In genomic region chr13:50200562-50200961, GRCh38 we compare ENCODE assay signal across 17 cellular contexts.
DNase-seq lines count a peak whose midpoint lies in the region; ATAC-seq and TF ChIP-seq lines count a peak whose summit lies in the region.
"Had no signal": no experiment of that assay in that cellular context is flagged by ENCODE, and none has a peak within 500 bp of the region (broad histone marks: within the 10 kb centered on the region; RNA-seq: fewer than 3 reads in every experiment).

No MANE protein-coding gene starts in this region.

- H3K4ac ChIP-seq in neuronal stem cell (ENCODE audit: low read length): no peak overlapping the region

- H3K4me3 Mint-ChIP-seq in chondrocyte (ENCODE audit: unreplicated experiment): no peak overlapping the region
- H3K4me3 Mint-ChIP-seq in activated CD8-positive, alpha-beta memory T cell treated with anti-CD3 and anti-CD28 coated beads, Interleukin-2, amount 10 ng/mL, durations not matched to agents 7 days and 5 days: no peak overlapping the region
- H3K4me3 Mint-ChIP-seq: GM23338 had no signal

- DNase-seq in right cardiac atrium (peak in 2 of 3 donors; percentile 18 to 24), Right ventricle myocardium superior (no peak), chondrocyte (ENCODE audit: low spot score) (no peak), neuronal stem cell (ENCODE audit: low spot score) (no peak), NCI-H2227 treated with DMSO at 0.1 percent for 48 hours (lab: John Stamatoyannopoulos, UW) (no peak)
- no peak for DNase-seq in activated CD8-positive, alpha-beta memory T cell treated with anti-CD3 and anti-CD28 coated beads, Interleukin-2, amount 10 ng/mL, durations not matched to agents 7 days and 5 days
- DNase-seq: DND-41, NCI-H1048, NCI-H2081 treated with DMSO at 0.1 percent for 48 hours, NCI-H524 had no signal

- no peak overlapping the region for H2BK15ac ChIP-seq in neuronal stem cell (ENCODE audit: low read length)

- no peak overlapping the region for H3K14ac ChIP-seq in neuronal stem cell (ENCODE audit: low read length)

- intact Hi-C loops in right cardiac atrium (cut with DNase I) (no loop called here), Right ventricle myocardium superior (cut with DNase I) (no loop called here)

- H3K4me2 ChIP-seq in neuronal stem cell (ENCODE audit: insufficient read depth, low read length, poor library complexity, severe bottlenecking): no peak overlapping the region
- H3K4me2 ChIP-seq: BLaER1 treated with 17β-estradiol and CSF1 and Interleukin-3, amounts not matched to agents 10 nM and 100 nM; GM23338; KMS-11 had no signal

- H4K8ac ChIP-seq in neuronal stem cell (ENCODE audit: low read depth, low read length): no peak overlapping the region

- ATAC-seq in right cardiac atrium (peak; percentile 26 to 32), Right ventricle myocardium superior (ENCODE audit: poor library complexity) (no peak), HG02588 (IDR thresholded peaks at IDR 0.05; ENCODE audit: unreplicated experiment) (no peak), GM18907 (IDR thresholded peaks at IDR 0.05; ENCODE audit: unreplicated experiment) (no peak)
- ATAC-seq in activated CD8-positive, alpha-beta memory T cell treated with anti-CD3 and anti-CD28 coated beads, Interleukin-2, amount 10 ng/mL, durations not matched to agents 7 days and 5 days: no peak
- ATAC-seq: HCT116, HepG2 had no signal

- no peak overlapping the region for H4K91ac ChIP-seq in neuronal stem cell (ENCODE audit: low read depth, low read length, poor library complexity)

- no peak overlapping the region for H3K9ac ChIP-seq in neuronal stem cell (ENCODE audit: low read depth, low read length, poor library complexity)
- H3K9ac ChIP-seq: BLaER1 treated with 17β-estradiol and CSF1 and Interleukin-3, amounts not matched to agents 10 nM and 100 nM; KMS-11 had no signal

- H2AK5ac ChIP-seq in neuronal stem cell (ENCODE audit: low read depth, low read length): no peak overlapping the region

- H2AFZ ChIP-seq in neuronal stem cell (ENCODE audit: low read length): peak overlapping the region; percentile 60
- H2AFZ ChIP-seq: GM23338 had no signal

- peak overlapping the region; percentile 85 for H3K27ac Mint-ChIP-seq in chondrocyte (ENCODE audit: unreplicated experiment)
- H3K27ac Mint-ChIP-seq in activated CD8-positive, alpha-beta memory T cell treated with anti-CD3 and anti-CD28 coated beads, Interleukin-2, amount 10 ng/mL, durations not matched to agents 7 days and 5 days: no peak overlapping the region
- H3K27ac Mint-ChIP-seq: GM23338 had no signal

- H3K4me1 Mint-ChIP-seq in chondrocyte (ENCODE audit: low read depth): peaks cover 32% of the 10 kb centered on the region
- H3K4me1 Mint-ChIP-seq in activated CD8-positive, alpha-beta memory T cell treated with anti-CD3 and anti-CD28 coated beads, Interleukin-2, amount 10 ng/mL, durations not matched to agents 7 days and 5 days: no peaks in the 10 kb centered on the region

- no peaks in the 10 kb centered on the region for H3K27me3 ChIP-seq in right cardiac atrium (ENCODE audit: control insufficient read depth, insufficient read depth)
- H3K27me3 ChIP-seq in neuronal stem cell (ENCODE audit: control insufficient read depth in 3 of 3, insufficient read depth in 3 of 3, low read depth in 1 of 3, low read length in 3 of 3): no peaks in the 10 kb centered on the region
- H3K27me3 ChIP-seq: BLaER1 treated with 17β-estradiol and CSF1 and Interleukin-3, amounts not matched to agents 10 nM and 100 nM had no signal

- no peak for TF ChIP-seq CTCF in chondrocyte (IDR thresholded peaks at IDR 0.05)

- H3K9me3 ChIP-seq in right cardiac atrium (ENCODE audit: control insufficient read depth, low read length) (no peaks in the 10 kb centered on the region), neuronal stem cell (replicated peaks in 1 of 2; ENCODE audit: control insufficient read depth in 2 of 2, insufficient read depth in 1 of 2, low read depth in 1 of 2, low read length in 2 of 2) (no peaks in the 10 kb centered on the region)

- H3K4me1 ChIP-seq in right cardiac atrium (ENCODE audit: control insufficient read depth, insufficient read depth, low read length) (peaks cover 3% of the 10 kb centered on the region), neuronal stem cell (ENCODE audit: control insufficient read depth in 2 of 2, insufficient read depth in 1 of 2, low read depth in 1 of 2, low read length in 2 of 2) (peaks cover 3 to 5% of the 10 kb centered on the region in 2 donors)

- H3K23ac ChIP-seq in neuronal stem cell (ENCODE audit: low read depth, low read length, poor library complexity): no peak overlapping the region

- H3K36me3 ChIP-seq in neuronal stem cell (replicated peaks in 1 of 2; ENCODE audit: control insufficient read depth in 2 of 2, insufficient read depth in 2 of 2, low read length in 2 of 2): no peaks in the 10 kb centered on the region
- H3K36me3 ChIP-seq: BLaER1 treated with 17β-estradiol and CSF1 and Interleukin-3, amounts not matched to agents 10 nM and 100 nM had no signal

- H3K36me3 Mint-ChIP-seq in chondrocyte (ENCODE audit: low read depth): no peaks in the 10 kb centered on the region
- peaks cover 3% of the 10 kb centered on the region for H3K36me3 Mint-ChIP-seq in activated CD8-positive, alpha-beta memory T cell treated with anti-CD3 and anti-CD28 coated beads, Interleukin-2, amount 10 ng/mL, durations not matched to agents 7 days and 5 days

- no peak overlapping the region for H2BK5ac ChIP-seq in neuronal stem cell (ENCODE audit: low read length)

- no peak overlapping the region for H3K27ac ChIP-seq in right cardiac atrium (ENCODE audit: low read length)
- H3K27ac ChIP-seq in neuronal stem cell (replicated peaks; ENCODE audit: low read length): no peak overlapping the region
- H3K27ac ChIP-seq: BLaER1 treated with 17β-estradiol and CSF1 and Interleukin-3, amounts not matched to agents 10 nM and 100 nM; KMS-11 had no signal

- no peak overlapping the region for H3K4me3 ChIP-seq in right cardiac atrium (ENCODE audit: low read length)
- H3K4me3 ChIP-seq in neuronal stem cell (ENCODE audit: low read length in 2 of 2): no peak overlapping the region
- H3K4me3 ChIP-seq: BLaER1 treated with 17β-estradiol and CSF1 and Interleukin-3, amounts not matched to agents 10 nM and 100 nM; GM23338 had no signal

- H2BK12ac ChIP-seq in neuronal stem cell (ENCODE audit: low read length): no peak overlapping the region

- H3K27me3 Mint-ChIP-seq in chondrocyte (ENCODE audit: low read depth): no peaks in the 10 kb centered on the region
- H3K27me3 Mint-ChIP-seq in activated CD8-positive, alpha-beta memory T cell treated with anti-CD3 and anti-CD28 coated beads, Interleukin-2, amount 10 ng/mL, durations not matched to agents 7 days and 5 days: peaks cover 23% of the 10 kb centered on the region

- no peak overlapping the region for H2BK120ac ChIP-seq in neuronal stem cell (ENCODE audit: low read depth, low read length)

- CTCF ChIA-PET in activated CD8-positive, alpha-beta memory T cell treated with anti-CD3 and anti-CD28 coated beads, Interleukin-2, amount 10 ng/mL, durations not matched to agents 7 days and 5 days (lab: Charles Lee): no interaction called here

- whole genome bisulfite sequencing in right cardiac atrium: 43% methylated on average over 3 of the region's 3 CpGs
- whole genome bisulfite sequencing in neuronal stem cell (ENCODE audit: extremely low coverage in 2 of 2, insufficient read length in 2 of 2, insufficient replicate concordance in 1 of 2), 2 donors: no CpG with 5 or more reads among the region's 3 CpGs

- H3K79me1 ChIP-seq in neuronal stem cell (ENCODE audit: low read depth, low read length): no peaks in the 10 kb centered on the region

- H3K18ac ChIP-seq in neuronal stem cell (ENCODE audit: low read length): peak overlapping the region; percentile 7

- H3K9me3 Mint-ChIP-seq in chondrocyte (ENCODE audit: low read depth): no peaks in the 10 kb centered on the region
- no peaks in the 10 kb centered on the region for H3K9me3 Mint-ChIP-seq in activated CD8-positive, alpha-beta memory T cell treated with anti-CD3 and anti-CD28 coated beads, Interleukin-2, amount 10 ng/mL, durations not matched to agents 7 days and 5 days (ENCODE audit: low read depth)
- H3K9me3 Mint-ChIP-seq: GM23338 had no signal

Comparison
In these comparisons a context has a peak if more than half of its experiments do, and no peak if none do; other contexts are left out.
1. ATAC-seq: peak in right cardiac atrium (2 of 2); none in Right ventricle myocardium superior (single experiment), HG02588 (single experiment), GM18907 (single experiment) and activated CD8-positive, alpha-beta memory T cell treated with anti-CD3 and anti-CD28 coated beads, Interleukin-2, amount 10 ng/mL, durations not matched to agents 7 days and 5 days (single experiment).
2. DNase-seq: peak in right cardiac atrium (2 of 3); none in Right ventricle myocardium superior (single experiment), chondrocyte (single experiment), neuronal stem cell (single experiment), NCI-H2227 treated with DMSO at 0.1 percent for 48 hours (single experiment) and activated CD8-positive, alpha-beta memory T cell treated with anti-CD3 and anti-CD28 coated beads, Interleukin-2, amount 10 ng/mL, durations not matched to agents 7 days and 5 days (single experiment).